ENCODE assay signal across 13 cellular contexts in genomic region chr1:208047975-208048374, GRCh38.
DNase-seq lines count a peak whose midpoint lies in the region; ATAC-seq and TF ChIP-seq lines count a peak whose summit lies in the region.
"Had no signal": no experiment of that assay in that cellular context is flagged by ENCODE, and none has a peak within 500 bp of the region (broad histone marks: within the 10 kb centered on the region; RNA-seq: fewer than 3 reads in every experiment).

No MANE protein-coding gene starts in this region.

- no peak overlapping the region for H3K4me3 ChIP-seq in esophagus (ENCODE audit: low read depth in 1 of 2, low read length in 2 of 2)
- no peak overlapping the region for H3K4me3 ChIP-seq in lower lobe of right lung
- no peak overlapping the region for H3K4me3 ChIP-seq in stomach smooth muscle (ENCODE audit: low read length in 2 of 2)
- H3K4me3 ChIP-seq: cardiac muscle cell had no signal

- in situ Hi-C loops in KBM-7 (cut with MboI; ENCODE audit: low pct_unique_long_range_greater_than_20kb, low sequenced_read_pairs): loop anchor here (25.0 kb wide), 1 partner anchor 189 kb away; the partner anchor contains the start of gene PLXNA2

- intact Hi-C loops in lower lobe of right lung (cut with DNase I): no loop called here

- H3K27ac ChIP-seq in esophagus (ENCODE audit: low read depth in 2 of 2, low read length in 1 of 2): peak overlapping the region; percentile 91 to 94
- H3K27ac ChIP-seq in lower lobe of right lung: peak overlapping the region; percentile 75
- H3K27ac ChIP-seq in stomach smooth muscle (ENCODE audit: low read length): peak overlapping the region; percentile 80
- H3K27ac ChIP-seq: cardiac muscle cell, parathyroid adenoma had no signal

- H3K9me3 ChIP-seq in esophagus (ENCODE audit: control insufficient read depth in 2 of 2, insufficient read depth in 1 of 2, low read depth in 1 of 2, low read length in 1 of 2) (peaks cover 0 to 2% of the 10 kb centered on the region in 2 donors), lower lobe of right lung (no peaks in the 10 kb centered on the region), stomach smooth muscle (ENCODE audit: control insufficient read depth in 2 of 2, low read length in 2 of 2) (no peaks in the 10 kb centered on the region)

- peak; percentile 33 to 37 for ATAC-seq in lower lobe of right lung
- no peak for ATAC-seq in GM21786 (IDR thresholded peaks at IDR 0.05; ENCODE audit: unreplicated experiment)

- DNase-seq in ELF-1 (ENCODE audit: low read depth, low spot score) (peak; percentile 57), lower lobe of right lung (no peak), NCI-H748 (lab: John Stamatoyannopoulos, UW; ENCODE audit: unreplicated experiment) (no peak), KBM-7 (no peak), SW 1271 (lab: John Stamatoyannopoulos, UW) (no peak)
- DNase-seq: activated CD4-positive, alpha-beta T cell treated with anti-CD3 and anti-CD28 coated beads for 1 hour; AML-193; NCI-H2081 had no signal

- TF ChIP-seq CTCF in lower lobe of right lung (IDR thresholded peaks at IDR 0.05): no peak

- WGBS in esophagus, 2 donors: 19 to 34% methylated on average over 6 of the region's 6 CpGs

- H3K9ac ChIP-seq in stomach smooth muscle (ENCODE audit: low read length in 2 of 2): peak overlapping the region in 1 of 2 donors; percentile 42
- H3K9ac ChIP-seq: parathyroid adenoma had no signal

- no peaks in the 10 kb centered on the region for H3K27me3 ChIP-seq in esophagus (ENCODE audit: control insufficient read depth in 1 of 2, insufficient read depth in 2 of 2, low read length in 2 of 2)
- no peaks in the 10 kb centered on the region for H3K27me3 ChIP-seq in lower lobe of right lung (ENCODE audit: low read depth)
- H3K27me3 ChIP-seq in stomach smooth muscle (ENCODE audit: control insufficient read depth in 1 of 2, insufficient read depth in 2 of 2, low read length in 2 of 2): no peaks in the 10 kb centered on the region
- H3K27me3 ChIP-seq: cardiac muscle cell had no signal

- H3K36me3 ChIP-seq in esophagus (ENCODE audit: control insufficient read depth in 2 of 2, insufficient read depth in 2 of 2, low read length in 1 of 2) (peaks cover 11 to 30% of the 10 kb centered on the region in 2 donors), lower lobe of right lung (peaks cover 83% of the 10 kb centered on the region), stomach smooth muscle (ENCODE audit: control insufficient read depth in 2 of 2, insufficient read depth in 2 of 2, low read length in 2 of 2) (peaks cover 23 to 55% of the 10 kb centered on the region in 2 donors)

- peaks cover 7 to 31% of the 10 kb centered on the region in 2 donors for H3K4me1 ChIP-seq in esophagus (ENCODE audit: control insufficient read depth in 2 of 2, insufficient read depth in 2 of 2, low read length in 1 of 2)
- H3K4me1 ChIP-seq in lower lobe of right lung: peaks cover 30% of the 10 kb centered on the region
- H3K4me1 ChIP-seq in stomach smooth muscle (ENCODE audit: control insufficient read depth, insufficient read depth, low read length): peaks cover 26% of the 10 kb centered on the region
- H3K4me1 ChIP-seq: parathyroid adenoma had no signal
